Comparison of ENCODE assay signal across 1 cellular context in the genomic region with DNA sequence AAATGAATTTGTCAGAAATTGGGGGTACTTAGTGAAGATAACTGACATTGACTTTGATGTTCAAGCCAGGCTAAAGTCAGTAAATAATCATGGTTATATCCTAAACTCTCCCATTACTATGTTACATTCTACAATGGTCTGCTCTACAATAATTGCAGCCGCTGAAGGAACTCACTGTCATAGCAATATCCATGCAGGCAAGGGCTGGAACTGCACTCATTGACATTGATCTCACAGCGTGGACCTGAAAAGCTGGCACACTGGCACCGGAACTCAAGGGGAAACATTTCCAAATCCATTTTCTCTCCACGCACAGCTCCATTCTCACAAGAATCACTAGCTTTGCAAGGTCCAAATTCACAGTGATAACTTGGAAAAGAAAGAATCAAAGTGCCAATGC.
TF ChIP-seq lines count a peak whose summit lies in the region.

No MANE protein-coding gene starts in this region.

TF ChIP-seq in HepG2, 621 proteins besides CTCF, POLR2A, EP300 and RAD21 (continued from another document):
- TF ChIP-seq, protein P1, sequence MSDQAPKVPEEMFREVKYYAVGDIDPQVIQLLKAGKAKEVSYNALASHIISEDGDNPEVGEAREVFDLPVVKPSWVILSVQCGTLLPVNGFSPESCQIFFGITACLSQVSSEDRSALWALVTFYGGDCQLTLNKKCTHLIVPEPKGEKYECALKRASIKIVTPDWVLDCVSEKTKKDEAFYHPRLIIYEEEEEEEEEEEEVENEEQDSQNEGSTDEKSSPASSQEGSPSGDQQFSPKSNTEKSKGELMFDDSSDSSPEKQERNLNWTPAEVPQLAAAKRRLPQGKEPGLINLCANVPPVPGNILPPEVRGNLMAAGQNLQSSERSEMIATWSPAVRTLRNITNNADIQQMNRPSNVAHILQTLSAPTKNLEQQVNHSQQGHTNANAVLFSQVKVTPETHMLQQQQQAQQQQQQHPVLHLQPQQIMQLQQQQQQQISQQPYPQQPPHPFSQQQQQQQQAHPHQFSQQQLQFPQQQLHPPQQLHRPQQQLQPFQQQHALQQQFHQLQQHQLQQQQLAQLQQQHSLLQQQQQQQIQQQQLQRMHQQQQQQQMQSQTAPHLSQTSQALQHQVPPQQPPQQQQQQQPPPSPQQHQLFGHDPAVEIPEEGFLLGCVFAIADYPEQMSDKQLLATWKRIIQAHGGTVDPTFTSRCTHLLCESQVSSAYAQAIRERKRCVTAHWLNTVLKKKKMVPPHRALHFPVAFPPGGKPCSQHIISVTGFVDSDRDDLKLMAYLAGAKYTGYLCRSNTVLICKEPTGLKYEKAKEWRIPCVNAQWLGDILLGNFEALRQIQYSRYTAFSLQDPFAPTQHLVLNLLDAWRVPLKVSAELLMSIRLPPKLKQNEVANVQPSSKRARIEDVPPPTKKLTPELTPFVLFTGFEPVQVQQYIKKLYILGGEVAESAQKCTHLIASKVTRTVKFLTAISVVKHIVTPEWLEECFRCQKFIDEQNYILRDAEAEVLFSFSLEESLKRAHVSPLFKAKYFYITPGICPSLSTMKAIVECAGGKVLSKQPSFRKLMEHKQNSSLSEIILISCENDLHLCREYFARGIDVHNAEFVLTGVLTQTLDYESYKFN (CRISPR knock-in tag; conservative IDR thresholded peaks at IDR 0.05), result no peak
- TF ChIP-seq SAFB2 (CRISPR knock-in tag; IDR thresholded peaks at IDR 0.05; ENCODE audit: borderline replicate concordance, low read depth) (no peak), MEIS1 (CRISPR knock-in tag; IDR thresholded peaks at IDR 0.05; ENCODE audit: borderline replicate concordance) (no peak), ARNT (IDR thresholded peaks at IDR 0.05) (no peak), SIN3B (IDR thresholded peaks at IDR 0.05; ENCODE audit: low read length) (no peak), ZBTB7A (CRISPR knock-in tag; IDR thresholded peaks at IDR 0.05) (no peak), ZNF3 (CRISPR knock-in tag; IDR thresholded peaks at IDR 0.05) (no peak), YEATS4 (CRISPR knock-in tag; IDR thresholded peaks at IDR 0.05; ENCODE audit: borderline replicate concordance) (no peak), SSRP1 (CRISPR knock-in tag; IDR thresholded peaks at IDR 0.05) (no peak), ZNF557 (CRISPR knock-in tag; IDR thresholded peaks at IDR 0.05) (no peak), ZNF629 (CRISPR knock-in tag; conservative IDR thresholded peaks at IDR 0.05) (no peak), HOXD1 (CRISPR knock-in tag; IDR thresholded peaks at IDR 0.05) (no peak)
- TF ChIP-seq, protein P2, sequence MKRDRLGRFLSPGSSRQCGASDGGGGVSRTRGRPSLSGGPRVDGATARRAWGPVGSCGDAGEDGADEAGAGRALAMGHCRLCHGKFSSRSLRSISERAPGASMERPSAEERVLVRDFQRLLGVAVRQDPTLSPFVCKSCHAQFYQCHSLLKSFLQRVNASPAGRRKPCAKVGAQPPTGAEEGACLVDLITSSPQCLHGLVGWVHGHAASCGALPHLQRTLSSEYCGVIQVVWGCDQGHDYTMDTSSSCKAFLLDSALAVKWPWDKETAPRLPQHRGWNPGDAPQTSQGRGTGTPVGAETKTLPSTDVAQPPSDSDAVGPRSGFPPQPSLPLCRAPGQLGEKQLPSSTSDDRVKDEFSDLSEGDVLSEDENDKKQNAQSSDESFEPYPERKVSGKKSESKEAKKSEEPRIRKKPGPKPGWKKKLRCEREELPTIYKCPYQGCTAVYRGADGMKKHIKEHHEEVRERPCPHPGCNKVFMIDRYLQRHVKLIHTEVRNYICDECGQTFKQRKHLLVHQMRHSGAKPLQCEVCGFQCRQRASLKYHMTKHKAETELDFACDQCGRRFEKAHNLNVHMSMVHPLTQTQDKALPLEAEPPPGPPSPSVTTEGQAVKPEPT (CRISPR knock-in tag; IDR thresholded peaks at IDR 0.05; ENCODE audit: low read depth), result no peak
- TF ChIP-seq, protein P3, sequence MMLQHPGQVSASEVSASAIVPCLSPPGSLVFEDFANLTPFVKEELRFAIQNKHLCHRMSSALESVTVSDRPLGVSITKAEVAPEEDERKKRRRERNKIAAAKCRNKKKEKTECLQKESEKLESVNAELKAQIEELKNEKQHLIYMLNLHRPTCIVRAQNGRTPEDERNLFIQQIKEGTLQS (CRISPR knock-in tag; IDR thresholded peaks at IDR 0.05), result no peak
